In genomic region chr7:127628445-127628844, GRCh38 we compare ENCODE assay signal across 1 cellular context.
TF ChIP-seq lines count a peak whose summit lies in the region.

No MANE protein-coding gene starts in this region.

TF ChIP-seq in HepG2, 621 proteins besides CTCF, POLR2A, EP300 and RAD21:
- TF ChIP-seq ZMYM2 (CRISPR knock-in tag; IDR thresholded peaks at IDR 0.05): no peak
- TF ChIP-seq ZBTB26 (CRISPR knock-in tag; IDR thresholded peaks at IDR 0.05; ENCODE audit: borderline replicate concordance): no peak
- TF ChIP-seq MEF2D (CRISPR knock-in tag; IDR thresholded peaks at IDR 0.05): no peak
- peak; percentile 5; the same call in 1 of the 2 replicates for TF ChIP-seq STAG1 (CRISPR knock-in tag; IDR thresholded peaks at IDR 0.05)
- TF ChIP-seq ZNF12 (CRISPR knock-in tag; IDR thresholded peaks at IDR 0.05): no peak
